Comparison of ENCODE assay signal across 8 cellular contexts in genomic region chr5:140868721-140869554, GRCh38. TPM values are rescaled to one million over a fixed set of nuclear protein-coding genes. Genes with fewer than 3 reads are reported as not detected.
DNase-seq lines count a peak whose midpoint lies in the region; ATAC-seq and TF ChIP-seq lines count a peak whose summit lies in the region.

TSS of gene PCDHA11 (plus strand) at chr5:140868957. CDS start at chr5:140869104, 147 bp downstream.

- H3K27me3 ChIP-seq in parathyroid adenoma (ENCODE audit: control insufficient read depth, insufficient read depth, low read length) (no peaks in the 10 kb centered on the region), tibial artery (peaks cover 0 to 5% of the 10 kb centered on the region in 2 donors)

- H2AFZ ChIP-seq in parathyroid adenoma = no peak within 1 kb of the TSS

- H3K4me3 ChIP-seq in epithelial cell of esophagus (ENCODE audit: low read length) (no peak within 1 kb of the TSS), parathyroid adenoma (ENCODE audit: low read depth, low read length) (peak within 1 kb of the TSS; percentile 3), tibial artery (no peak within 1 kb of the TSS)

- DNase-seq in NCI-H524 (lab: John Stamatoyannopoulos, UW) = peak; percentile 59 to 83
- peak; percentile 15 for DNase-seq in epithelial cell of esophagus (ENCODE audit: low read depth)
- DNase-seq in ureter (ENCODE audit: low spot score) = no peak
- no peak for DNase-seq in tibial artery
- DNase-seq in Right ventricle myocardium superior = no peak

- H3K27ac ChIP-seq in parathyroid adenoma (peak within 1 kb of the TSS; percentile 4), tibial artery (no peak within 1 kb of the TSS)

- H3K79me2 ChIP-seq in parathyroid adenoma = no peaks in the 10 kb centered on the region

- H3K4me1 ChIP-seq in parathyroid adenoma (no peaks in the 10 kb centered on the region), tibial artery (no peaks in the 10 kb centered on the region)

- ATAC-seq in GM19397 (IDR thresholded peaks at IDR 0.05; ENCODE audit: unreplicated experiment) (no peak), Right ventricle myocardium superior (ENCODE audit: poor library complexity) (no peak)

- intact Hi-C loops in tibial artery (cut with DNase I; ENCODE audit: low total_unique reads) = no loop called here
- intact Hi-C loops in Right ventricle myocardium superior (cut with DNase I) = no loop called here

- H3K4me2 ChIP-seq in parathyroid adenoma (ENCODE audit: low read length) = no peak within 1 kb of the TSS

- no peaks in the 10 kb centered on the region for H3K36me3 ChIP-seq in parathyroid adenoma (ENCODE audit: control insufficient read depth, insufficient read depth, low read length)
- H3K36me3 ChIP-seq in tibial artery = no peaks in the 10 kb centered on the region

- H3K9ac ChIP-seq in parathyroid adenoma = no peak within 1 kb of the TSS

- TF ChIP-seq CTCF in GM12873 (IDR thresholded peaks at IDR 0.05; ENCODE audit: insufficient read depth, low read depth, low read length, missing control alignments) (peak; percentile 4), epithelial cell of esophagus (IDR thresholded peaks at IDR 0.05; ENCODE audit: insufficient read depth, low read depth, low read length, missing control alignments) (peak; percentile 20), parathyroid adenoma (IDR thresholded peaks at IDR 0.05) (peak; percentile 24), tibial artery (IDR thresholded peaks at IDR 0.05) (no peak)

- peaks cover 3% of the 10 kb centered on the region for H3K9me3 ChIP-seq in parathyroid adenoma (ENCODE audit: control insufficient read depth, low read length)
- peaks cover 10 to 41% (median 32%) of the 10 kb centered on the region in 3 donors for H3K9me3 ChIP-seq in tibial artery

RNA-seq across cellular contexts. Expression of gene PCDHA11, which starts in this region (rescaled TPM):
- total RNA-seq in ureter (0.57 TPM), Right ventricle myocardium superior (not detected)

Comparison
In these comparisons a context has a peak if more than half of its experiments do, and no peak if none do; other contexts are left out.
1. CTCF ChIP-seq: peak in GM12873 (single experiment), epithelial cell of esophagus (single experiment) and parathyroid adenoma (single experiment); none in tibial artery (0 of 2).
2. DNase-seq: peak in NCI-H524 (2 of 2) and epithelial cell of esophagus (single experiment); none in ureter (single experiment), tibial artery (0 of 2) and Right ventricle myocardium superior (single experiment).